Comparison of ENCODE assay signal across 17 cellular contexts in genomic region chr13:21979156-21979819, GRCh38.
"Had no signal": no experiment of that assay in that cellular context is flagged by ENCODE, and none has a peak within 500 bp of the region (broad histone marks: within the 10 kb centered on the region; RNA-seq: fewer than 3 reads in every experiment).

No MANE protein-coding gene starts in this region.

- ATAC-seq: left lung; mucosa of descending colon; naive thymus-derived CD4-positive, alpha-beta T cell had no signal

- H3K4me1 ChIP-seq: esophagus muscularis mucosa, left lung, parathyroid adenoma had no signal

- H3K4me3 ChIP-seq: coronary artery, esophagus muscularis mucosa, hepatocyte, left lung, mucosa of descending colon had no signal

- H3K9me3 ChIP-seq: esophagus muscularis mucosa, left lung, mucosa of descending colon, neutrophil had no signal

- H3K27ac ChIP-seq: coronary artery, esophagus muscularis mucosa, hepatocyte, left lung, neutrophil, parathyroid adenoma had no signal

- DNase-seq: activated B cell treated with CpG ODN at 0.5 μM for 24 hours; activated CD4-positive, alpha-beta T cell treated with anti-CD3 and anti-CD28 coated beads, Interleukin-2, amount 10 ng/mL, durations not matched to agents 24 days and 14 days; activated CD8-positive, alpha-beta memory T cell treated with anti-CD3 and anti-CD28 coated beads for 24 hours; activated naive CD8-positive, alpha-beta T cell treated with anti-CD3 and anti-CD28 coated beads for 36 hours; effector CD4-positive, alpha-beta T cell; kidney; mammary epithelial cell; mucosa of descending colon; naive thymus-derived CD4-positive, alpha-beta T cell; stimulated activated CD4-positive, alpha-beta T cell treated with anti-CD3 and anti-CD28 coated beads, Interleukin-12 subunit alpha, Interleukin-12 subunit beta, amount 100 ng/mL, for 4 hours; stimulated activated CD4-positive, alpha-beta T cell treated with anti-CD3 and anti-CD28 coated beads, Interleukin-2, amount 100 ng/mL, for 24 hours had no signal

- H3K36me3 ChIP-seq: esophagus muscularis mucosa, left lung, neutrophil had no signal
